8 cellular contexts compared by ENCODE assay signal in the genomic region with DNA sequence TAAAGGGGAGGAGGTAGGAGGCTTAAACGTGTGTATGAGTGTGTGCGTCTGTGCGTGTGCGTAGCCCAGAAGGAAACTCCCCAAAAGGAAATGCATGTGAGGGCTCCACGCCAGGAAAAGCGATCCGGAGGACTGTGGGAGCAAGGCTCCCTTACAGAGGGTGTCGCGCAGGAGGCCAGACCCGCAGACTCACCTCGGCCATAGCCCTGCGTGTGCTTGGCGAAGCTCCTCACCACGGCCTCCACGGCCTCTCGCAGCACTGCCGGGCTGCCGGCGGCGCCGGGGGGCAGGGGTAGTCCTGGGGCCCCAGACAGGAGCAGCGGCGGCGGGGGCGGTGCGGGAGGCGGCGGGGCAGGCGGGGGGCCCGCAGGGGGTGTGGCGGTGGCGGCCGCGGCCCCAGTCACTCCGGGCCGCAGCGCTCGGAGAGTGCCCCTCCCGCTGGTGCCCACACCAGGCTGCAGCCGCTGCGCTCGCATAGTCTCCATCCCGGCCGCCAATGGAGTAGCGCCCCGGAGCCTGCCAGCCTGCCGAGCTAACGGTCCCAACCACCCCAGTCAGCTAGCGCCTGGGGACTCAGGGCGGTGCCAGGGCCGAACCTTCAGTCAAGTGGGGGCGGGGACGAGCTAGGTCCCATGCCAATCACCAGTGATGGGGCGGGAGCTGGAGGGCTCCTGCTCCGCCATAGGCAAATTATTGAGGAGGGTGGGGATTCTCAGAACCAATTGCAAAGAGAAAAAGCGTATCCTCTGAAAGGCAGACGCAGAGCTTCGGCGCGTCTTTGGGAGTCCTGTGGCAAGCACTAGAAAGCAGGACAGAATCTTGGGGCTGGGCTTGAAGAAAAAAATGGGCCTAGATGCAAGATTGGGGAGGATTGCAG. TPM values are rescaled to one million over a fixed set of nuclear protein-coding genes. Genes with fewer than 3 reads are reported as not detected.
DNase-seq lines count a peak whose midpoint lies in the region; ATAC-seq and FAIRE-seq lines count a peak whose summit lies in the region.

A gene (minus strand): TSS at position 575 of the 877 bp plus-strand sequence. CDS start 90 bp downstream, at position 485.

- no peaks in the 10 kb centered on the region for H3K36me3 ChIP-seq in endocrine pancreas (ENCODE audit: control insufficient read depth, insufficient read depth, low read length)
- no peaks in the 10 kb centered on the region for H3K36me3 ChIP-seq in mesenchymal stem cell (ENCODE audit: control insufficient read depth in 1 of 2, insufficient read depth in 2 of 2, low read depth in 1 of 2, low read length in 2 of 2)

- no peak within 1 kb of the TSS for H2AK5ac ChIP-seq in mesenchymal stem cell (ENCODE audit: low read length, severe bottlenecking)

- H3K27me3 ChIP-seq in endocrine pancreas (ENCODE audit: control insufficient read depth, insufficient read depth, low read length) (no peaks in the 10 kb centered on the region), mesenchymal stem cell (ENCODE audit: control insufficient read depth in 1 of 2, insufficient read depth in 1 of 2, low read length in 2 of 2) (no peaks in the 10 kb centered on the region)

- DNase-seq in COLO829 (ENCODE audit: low spot score) (peak; percentile 99), HTR-8/SVneo (ENCODE audit: insufficient read length, low spot score) (peak; percentile 92), NOMO-1 treated with dmso at 0.1 percent for 144 hours (lab: John Stamatoyannopoulos, UW; ENCODE audit: unreplicated experiment) (peak; percentile 90), mesenchymal stem cell (peak; percentile 98)
- peak; percentile 75 to 86 (median 84) for DNase-seq in activated CD8-positive, alpha-beta memory T cell treated with anti-CD3 and anti-CD28 coated beads for 48 hours (ENCODE audit: low read depth in 2 of 3, low spot score in 2 of 3)
- DNase-seq in stimulated activated CD8-positive, alpha-beta memory T cell treated with anti-CD3 and anti-CD28 coated beads, Interleukin-12 subunit alpha, Interleukin-12 subunit beta, amount 100 ng/mL, for 4 hours (ENCODE audit: low read depth), result peak; percentile 86

- H3K4me3 ChIP-seq in endocrine pancreas (ENCODE audit: control insufficient read depth, insufficient read depth, low read length) (peak within 1 kb of the TSS; percentile 81), mesenchymal stem cell (ENCODE audit: insufficient read depth in 1 of 2, low read depth in 1 of 2, low read length in 2 of 2) (peak within 1 kb of the TSS; percentile 84 to 90)

- H3K18ac ChIP-seq in mesenchymal stem cell (ENCODE audit: low read depth in 1 of 2, low read length in 2 of 2), result peak within 1 kb of the TSS; percentile 77 to 96

- H3K9me3 ChIP-seq in endocrine pancreas (ENCODE audit: control insufficient read depth, low read length), result no peaks in the 10 kb centered on the region
- no peaks in the 10 kb centered on the region for H3K9me3 ChIP-seq in mesenchymal stem cell (ENCODE audit: control insufficient read depth, low read length)

- peak within 1 kb of the TSS; percentile 57 to 92 for H3K4ac ChIP-seq in mesenchymal stem cell (ENCODE audit: low read depth in 1 of 2, low read length in 2 of 2)

- peak; percentile 77 for ATAC-seq in GM21367 (IDR thresholded peaks at IDR 0.05; ENCODE audit: unreplicated experiment)

- peak within 1 kb of the TSS; percentile 87 for H4K91ac ChIP-seq in mesenchymal stem cell (ENCODE audit: low read length)

- H2BK12ac ChIP-seq in mesenchymal stem cell (ENCODE audit: low read length in 2 of 2), result peak within 1 kb of the TSS in 1 of 2 experiments; percentile 93

- peak within 1 kb of the TSS; percentile 15 for H2BK15ac ChIP-seq in mesenchymal stem cell (ENCODE audit: low read depth, poor library complexity, severe bottlenecking)

- H2BK5ac ChIP-seq in mesenchymal stem cell (ENCODE audit: low read depth, low read length, poor library complexity, severe bottlenecking), result peak within 1 kb of the TSS; percentile 77

- peaks cover 15% of the 10 kb centered on the region for H3K79me1 ChIP-seq in mesenchymal stem cell (replicated peaks; ENCODE audit: low read length, poor library complexity, severe bottlenecking)

- H2AFZ ChIP-seq in mesenchymal stem cell (ENCODE audit: low read depth, low read length), result peak within 1 kb of the TSS; percentile 67

- peak within 1 kb of the TSS; percentile 78 for H4K8ac ChIP-seq in mesenchymal stem cell (ENCODE audit: low read length)

- under 1% methylated on average over 43 of the region's 60 CpGs for WGBS in mesenchymal stem cell

- H3K23ac ChIP-seq in mesenchymal stem cell (ENCODE audit: low read length in 2 of 2), result peak within 1 kb of the TSS in 1 of 2 experiments; percentile 83

- H3K27ac ChIP-seq in mesenchymal stem cell (ENCODE audit: low read length, poor library complexity, severe bottlenecking), result peak within 1 kb of the TSS; percentile 74

- H3K4me1 ChIP-seq in endocrine pancreas (ENCODE audit: control insufficient read depth, insufficient read depth, low read length), result peaks cover 19% of the 10 kb centered on the region
- H3K4me1 ChIP-seq in mesenchymal stem cell (ENCODE audit: control insufficient read depth, insufficient read depth, low read depth, low read length), result peaks cover 19% of the 10 kb centered on the region

- H3K9ac ChIP-seq in endocrine pancreas (ENCODE audit: control insufficient read depth, insufficient read depth, low read length) (peak within 1 kb of the TSS; percentile 82), mesenchymal stem cell (ENCODE audit: low read length) (peak within 1 kb of the TSS; percentile 96)

- H3K14ac ChIP-seq in mesenchymal stem cell (ENCODE audit: low read length in 2 of 2), result peak within 1 kb of the TSS in 1 of 2 experiments; percentile 99

- H3K4me2 ChIP-seq in mesenchymal stem cell (ENCODE audit: low read length, poor library complexity, severe bottlenecking), result peak within 1 kb of the TSS; percentile 66

- FAIRE-seq in HTR-8/SVneo (lab: Jason Lieb, UNC), result no peak

- peak within 1 kb of the TSS; percentile 50 for H2BK120ac ChIP-seq in mesenchymal stem cell (ENCODE audit: low read depth, low read length)

RNA-seq across cellular contexts. Expression of the gene that starts here (rescaled TPM):
- 30.0 TPM for polyA plus RNA-seq in mesenchymal stem cell (2013, experiment 1 of 2)
- 29.8 TPM for polyA plus RNA-seq in mesenchymal stem cell (2013, experiment 2 of 2)

Comparison
In these comparisons a context has a peak if more than half of its experiments do, and no peak if none do; other contexts are left out.
1. Peak in every context shown above with its lines: DNase-seq, ATAC-seq, H3K4me3 ChIP-seq and H3K27ac ChIP-seq.